1 cellular context compared by ENCODE assay signal in the genomic region with DNA sequence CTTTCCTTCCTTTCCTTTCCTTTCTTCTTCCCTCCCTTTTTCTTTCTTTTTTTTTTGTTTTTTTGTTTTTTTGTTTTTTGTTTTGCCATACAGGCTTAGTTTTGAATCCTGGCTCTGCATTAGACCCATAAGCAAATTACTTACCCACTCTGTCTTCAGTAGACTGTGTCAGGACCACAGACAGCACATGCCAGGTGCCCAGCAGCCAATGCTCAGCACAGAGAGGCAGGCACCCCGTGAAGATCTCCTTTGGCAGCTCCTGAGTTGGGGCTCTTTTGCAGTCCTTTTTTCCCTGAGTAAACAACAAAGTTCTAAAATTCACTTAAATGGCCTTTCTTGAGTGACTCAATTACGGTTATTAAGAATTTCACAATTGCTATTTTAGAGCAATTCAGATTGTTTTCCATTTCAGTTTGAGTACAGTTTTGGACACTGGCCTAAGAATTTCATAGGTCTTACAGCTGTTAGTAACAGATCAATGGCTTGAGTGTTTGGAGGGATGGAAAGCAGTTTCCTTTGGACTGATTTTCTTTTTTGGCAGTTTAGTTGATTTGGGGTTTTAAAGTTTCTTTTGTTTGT.
TF ChIP-seq lines count a peak whose summit lies in the region.

No MANE protein-coding gene starts in this region.

TF ChIP-seq in Ishikawa, 13 proteins besides CTCF, POLR2A, EP300 and RAD21 (continued from another document):
- TF ChIP-seq, protein P1, sequence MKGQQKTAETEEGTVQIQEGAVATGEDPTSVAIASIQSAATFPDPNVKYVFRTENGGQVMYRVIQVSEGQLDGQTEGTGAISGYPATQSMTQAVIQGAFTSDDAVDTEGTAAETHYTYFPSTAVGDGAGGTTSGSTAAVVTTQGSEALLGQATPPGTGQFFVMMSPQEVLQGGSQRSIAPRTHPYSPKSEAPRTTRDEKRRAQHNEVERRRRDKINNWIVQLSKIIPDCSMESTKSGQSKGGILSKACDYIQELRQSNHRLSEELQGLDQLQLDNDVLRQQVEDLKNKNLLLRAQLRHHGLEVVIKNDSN (IDR thresholded peaks at IDR 0.05): no peak
- TF ChIP-seq YY1 (IDR thresholded peaks at IDR 0.05; ENCODE audit: low read depth): no peak
